In genomic region chr7:100044719-100045118, GRCh38 we compare ENCODE assay signal across 11 cellular contexts. TPM values are rescaled to one million over a fixed set of nuclear protein-coding genes. Genes with fewer than 3 reads are reported as not detected.
DNase-seq lines count a peak whose midpoint lies in the region; ATAC-seq and TF ChIP-seq lines count a peak whose summit lies in the region.
"Had no signal": no experiment of that assay in that cellular context is flagged by ENCODE, and none has a peak within 500 bp of the region (broad histone marks: within the 10 kb centered on the region; RNA-seq: fewer than 3 reads in every experiment).

No MANE protein-coding gene starts in this region.

- POLR2A ChIA-PET in SK-N-SH (lab: Yijun Ruan, JAX), result no interaction called here

- ATAC-seq in SK-N-SH treated with all-trans-retinoic acid at 6 μM for 48 hours, result no peak; the same call in 2 of the 3 replicates
- ATAC-seq in body of pancreas, result peak; percentile 30
- ATAC-seq in Right ventricle myocardium superior (ENCODE audit: poor library complexity), result no peak
- no peak for ATAC-seq in GM18520 (IDR thresholded peaks at IDR 0.05; ENCODE audit: unreplicated experiment)
- no peak for ATAC-seq in HG02973 (IDR thresholded peaks at IDR 0.05; ENCODE audit: unreplicated experiment)
- ATAC-seq: activated naive CD4-positive, alpha-beta T cell treated with anti-CD3 and anti-CD28 coated beads, Interleukin-2, amount 50 U/mL, for 72 hours; effector memory CD8-positive, alpha-beta T cell had no signal

- CTCF ChIA-PET in SK-N-SH (lab: Yijun Ruan, JAX), result interaction anchor here (0.6 to 1.2 kb wide), 2 partner anchors 16 to 1019 kb away, joined by 3 read pairs; no protein-coding TSS in a partner anchor

- H3K9ac ChIP-seq in SK-N-SH, result no peak overlapping the region

- no peak overlapping the region for H3K4me3 Mint-ChIP-seq in progenitor cell of endocrine pancreas (ENCODE audit: low read depth)
- H3K4me3 Mint-ChIP-seq: effector memory CD8-positive, alpha-beta T cell had no signal

- peaks cover 6% of the 10 kb centered on the region for H3K4me1 Mint-ChIP-seq in progenitor cell of endocrine pancreas (ENCODE audit: low read depth)

- H3K4me2 ChIP-seq in SK-N-SH, result no peak overlapping the region

- TF ChIP-seq POLR2A in body of pancreas (IDR thresholded peaks at IDR 0.05), result no peak

- WGBS in SK-N-SH (ENCODE audit: low lambda C conversion rate), result 62% methylated on average over 6 of the region's 6 CpGs
- 36 to 47% methylated on average over 6 of the region's 6 CpGs for WGBS in body of pancreas, 2 donors

- no peaks in the 10 kb centered on the region for H3K79me2 ChIP-seq in SK-N-SH (ENCODE audit: insufficient read depth)

- H4K20me1 ChIP-seq in SK-N-SH (ENCODE audit: insufficient read depth), result no peaks in the 10 kb centered on the region

- intact Hi-C loops in body of pancreas (cut with DNase I) (no loop called here), Right ventricle myocardium superior (cut with DNase I) (no loop called here)

- H3K9me2 ChIP-seq in SK-N-SH, result no peaks in the 10 kb centered on the region

- no peak for TF ChIP-seq RAD21 in SK-N-SH (IDR thresholded peaks at IDR 0.05; ENCODE audit: low read length)

- peak; percentile 14 for TF ChIP-seq CTCF in SK-N-SH (IDR thresholded peaks at IDR 0.05)
- TF ChIP-seq CTCF in body of pancreas (IDR thresholded peaks at IDR 0.05), result peak in 5 of 7 experiments; percentile 21 to 57 (median 39)
- TF ChIP-seq CTCF in progenitor cell of endocrine pancreas (IDR thresholded peaks at IDR 0.05; ENCODE audit: unreplicated experiment), result no peak

- TF ChIP-seq EP300 in SK-N-SH (IDR thresholded peaks at IDR 0.05; ENCODE audit: borderline replicate concordance in 1 of 2, low read depth in 1 of 2, low read length in 1 of 2), result no peak

- no peaks in the 10 kb centered on the region for H3K9me3 ChIP-seq in SK-N-SH
- no peaks in the 10 kb centered on the region for H3K9me3 ChIP-seq in body of pancreas
- H3K9me3 ChIP-seq: HAP-1 had no signal

- peaks cover 18% of the 10 kb centered on the region for H3F3A ChIP-seq in SK-N-SH (replicated peaks; ENCODE audit: insufficient read depth)

- H3K9me3 Mint-ChIP-seq in progenitor cell of endocrine pancreas (ENCODE audit: low read depth), result no peaks in the 10 kb centered on the region
- H3K9me3 Mint-ChIP-seq: activated naive CD4-positive, alpha-beta T cell treated with anti-CD3 and anti-CD28 coated beads, Interleukin-2, amount 50 U/mL, for 72 hours; effector memory CD8-positive, alpha-beta T cell had no signal

- H2AFZ ChIP-seq in SK-N-SH (ENCODE audit: low read depth), result no peak overlapping the region

- no peaks in the 10 kb centered on the region for H3K27me3 Mint-ChIP-seq in progenitor cell of endocrine pancreas
- H3K27me3 Mint-ChIP-seq: effector memory CD8-positive, alpha-beta T cell had no signal

- H3K27me3 ChIP-seq in SK-N-SH (ENCODE audit: insufficient read depth) (no peaks in the 10 kb centered on the region), body of pancreas (no peaks in the 10 kb centered on the region)

- H3K4me3 ChIP-seq in SK-N-SH (ENCODE audit: low read depth in 2 of 2, low read length in 1 of 2) (no peak overlapping the region), body of pancreas (no peak overlapping the region)
- H3K4me3 ChIP-seq: HAP-1 had no signal

- H3K36me3 ChIP-seq in SK-N-SH (replicated peaks in 1 of 2; ENCODE audit: control insufficient read depth in 1 of 2, insufficient read depth in 2 of 2, low read length in 1 of 2) (no peaks in the 10 kb centered on the region), body of pancreas (replicated peaks in 1 of 2; ENCODE audit: insufficient read depth in 1 of 2, low read depth in 2 of 2) (no peaks in the 10 kb centered on the region)
- H3K36me3 ChIP-seq: HAP-1 had no signal

- H3K4me1 ChIP-seq in SK-N-SH (ENCODE audit: control insufficient read depth in 1 of 2, insufficient read depth in 2 of 2, low read depth in 1 of 2, low read length in 1 of 2) (peaks cover 4 to 5% of the 10 kb centered on the region in 2 experiments; a peak in 2 of 4 replicates), body of pancreas (peaks cover 11% of the 10 kb centered on the region)

- peak overlapping the region; percentile 80 for H3K27ac Mint-ChIP-seq in progenitor cell of endocrine pancreas
- H3K27ac Mint-ChIP-seq: effector memory CD8-positive, alpha-beta T cell had no signal

- H3K36me3 Mint-ChIP-seq in progenitor cell of endocrine pancreas (ENCODE audit: insufficient read depth), result peaks cover 5% of the 10 kb centered on the region
- H3K36me3 Mint-ChIP-seq: activated naive CD4-positive, alpha-beta T cell treated with anti-CD3 and anti-CD28 coated beads, Interleukin-2, amount 50 U/mL, for 72 hours had no signal

- peak; percentile 28 for DNase-seq in SK-N-SH
- peak; percentile 34 for DNase-seq in NAMALWA (ENCODE audit: low spot score)
- peak; percentile 35 to 70 (median 52) for DNase-seq in body of pancreas
- DNase-seq in progenitor cell of endocrine pancreas (ENCODE audit: low spot score, unreplicated experiment), result no peak
- no peak for DNase-seq in Right ventricle myocardium superior
- DNase-seq: effector memory CD8-positive, alpha-beta T cell had no signal

- H3K27ac ChIP-seq in SK-N-SH (ENCODE audit: low read depth in 2 of 2, low read length in 1 of 2) (no peak overlapping the region), body of pancreas (no peak overlapping the region)

TF ChIP-seq in SK-N-SH, 30 proteins besides CTCF, POLR2A, EP300 and RAD21:
- TF ChIP-seq FOXJ3 (CRISPR knock-in tag; IDR thresholded peaks at IDR 0.05), result no peak
- TF ChIP-seq GABPA (IDR thresholded peaks at IDR 0.05; ENCODE audit: low read depth), result no peak
- TF ChIP-seq YY1 (IDR thresholded peaks at IDR 0.05; ENCODE audit: low read depth), result no peak
- TF ChIP-seq PBX3 (IDR thresholded peaks at IDR 0.05), result no peak
- no peak for TF ChIP-seq RFX5 (IDR thresholded peaks at IDR 0.05; ENCODE audit: low read length)
- TF ChIP-seq NRF1 (IDR thresholded peaks at IDR 0.05; ENCODE audit: low read depth, low read length), result no peak
- TF ChIP-seq SMC3 (IDR thresholded peaks at IDR 0.05; ENCODE audit: low read depth, low read length), result no peak

TF ChIP-seq in SK-N-SH treated with all-trans-retinoic acid at 6 μM for 48 hours, 23 proteins besides CTCF, POLR2A, EP300 and RAD21 (continues in another document):
- no peak for TF ChIP-seq GLIS3 (CRISPR knock-in tag; IDR thresholded peaks at IDR 0.05)
- TF ChIP-seq ZFP30 (CRISPR knock-in tag; IDR thresholded peaks at IDR 0.05), result no peak
- no peak for TF ChIP-seq BACH2 (CRISPR knock-in tag; IDR thresholded peaks at IDR 0.05; ENCODE audit: borderline replicate concordance)
- no peak for TF ChIP-seq PATZ1 (CRISPR knock-in tag; IDR thresholded peaks at IDR 0.05; ENCODE audit: borderline replicate concordance)
- TF ChIP-seq SNAI2 (CRISPR knock-in tag; IDR thresholded peaks at IDR 0.05), result no peak

RNA-seq across cellular contexts. Expression of gene ZSCAN21, which starts 4.9 kb away (rescaled TPM):
- 17.5 and 22.8 TPM in 2 replicates for polyA plus RNA-seq in SK-N-SH (2012; rRNA removed)
- 16.5 and 18.9 TPM in 2 replicates for polyA plus RNA-seq in SK-N-SH (2012; cell fraction: cytosol; rRNA removed)
- polyA plus RNA-seq in SK-N-SH (2012; cell fraction: nucleus; rRNA removed), result 17.3 and 22.4 TPM in 2 replicates
- 10 to 100 TPM; 14.5 to 20.2 TPM for total RNA-seq in body of pancreas
- 20.7 and 22.8 TPM in 2 replicates for total RNA-seq in progenitor cell of endocrine pancreas
- 6.9 TPM for total RNA-seq in Right ventricle myocardium superior

RNA-seq across cellular contexts. Expression of gene ZKSCAN1, which starts 29.3 kb away (rescaled TPM):
- polyA plus RNA-seq in SK-N-SH (2012; rRNA removed), result 21.1 and 30.7 TPM in 2 replicates
- polyA plus RNA-seq in SK-N-SH (2012; cell fraction: cytosol; rRNA removed), result 21.8 and 23.1 TPM in 2 replicates
- polyA plus RNA-seq in SK-N-SH (2012; cell fraction: nucleus; rRNA removed), result 53.7 and 53.9 TPM in 2 replicates
- total RNA-seq in body of pancreas (10 to 100 TPM; 31.6 to 40.2 TPM), progenitor cell of endocrine pancreas (196 and 209 TPM in 2 replicates), Right ventricle myocardium superior (30.3 TPM)

RNA-seq across cellular contexts. Expression of gene ZNF3, which starts 36.8 kb away (rescaled TPM):
- 30.5 and 45.2 TPM in 2 replicates for polyA plus RNA-seq in SK-N-SH (2012; rRNA removed)
- 20.6 and 23.4 TPM in 2 replicates for polyA plus RNA-seq in SK-N-SH (2012; cell fraction: cytosol; rRNA removed)
- 141 and 204 TPM in 2 replicates for polyA plus RNA-seq in SK-N-SH (2012; cell fraction: nucleus; rRNA removed)
- 10 to 100 TPM; 16.9 to 46.5 TPM for total RNA-seq in body of pancreas
- 91.8 and 95.1 TPM in 2 replicates for total RNA-seq in progenitor cell of endocrine pancreas
- 12.0 TPM for total RNA-seq in Right ventricle myocardium superior

RNA-seq across cellular contexts. Expression of gene COPS6, which starts 44.0 kb away (rescaled TPM):
- polyA plus RNA-seq in SK-N-SH (2012; rRNA removed), result 413 and 435 TPM in 2 replicates
- 340 and 388 TPM in 2 replicates for polyA plus RNA-seq in SK-N-SH (2012; cell fraction: cytosol; rRNA removed)
- polyA plus RNA-seq in SK-N-SH (2012; cell fraction: nucleus; rRNA removed), result 259 and 284 TPM in 2 replicates
- total RNA-seq in body of pancreas (10 to 100 TPM; 15.8 to 16.1 TPM), progenitor cell of endocrine pancreas (110 and 113 TPM in 2 replicates), Right ventricle myocardium superior (107 TPM)

RNA-seq across cellular contexts. Expression of gene MCM7, which starts 56.5 kb away (rescaled TPM):
- polyA plus RNA-seq in SK-N-SH (2012; rRNA removed), result 235 and 241 TPM in 2 replicates
- polyA plus RNA-seq in SK-N-SH (2012; cell fraction: cytosol; rRNA removed), result 104 and 136 TPM in 2 replicates
- polyA plus RNA-seq in SK-N-SH (2012; cell fraction: nucleus; rRNA removed), result 652 and 744 TPM in 2 replicates
- total RNA-seq in body of pancreas, result 10 to 100 TPM; 32.6 to 34.5 TPM
- total RNA-seq in progenitor cell of endocrine pancreas, result 212 and 224 TPM in 2 replicates
- total RNA-seq in Right ventricle myocardium superior, result 21.6 TPM

Comparison
In these comparisons a context has a peak if more than half of its experiments do, and no peak if none do; other contexts are left out.
1. DNase-seq: peak in SK-N-SH (single experiment), NAMALWA (single experiment) and body of pancreas (4 of 4); none in progenitor cell of endocrine pancreas (single experiment) and Right ventricle myocardium superior (single experiment).